Comparison of ENCODE assay signal across 19 cellular contexts in genomic region chr6:102458990-102459389, GRCh38.
A peak's percentile ranks its signal among the peaks of the same experiment; 100 is the strongest.
DNase-seq lines count a peak whose midpoint lies in the region; ATAC-seq and TF ChIP-seq lines count a peak whose summit lies in the region.
"Had no signal": no experiment of that assay in that cellular context is flagged by ENCODE, and none has a peak within 500 bp of the region (broad histone marks: within the 10 kb centered on the region; RNA-seq: fewer than 3 reads in every experiment).

No MANE protein-coding gene starts in this region.

- H3K4me3 Mint-ChIP-seq in endodermal cell = no peak overlapping the region
- H3K4me3 Mint-ChIP-seq: B cell; CD8-positive, alpha-beta memory T cell; GM23338; IgD-negative memory B cell had no signal

- H4K20me1 ChIP-seq in PC-9 (ENCODE audit: insufficient read depth) = no peaks in the 10 kb centered on the region
- H4K20me1 ChIP-seq: BLaER1 treated with 17β-estradiol and CSF1 and Interleukin-3, amounts not matched to agents 10 nM and 100 nM had no signal

- H3K9me3 Mint-ChIP-seq in endodermal cell = peaks cover 1% of the 10 kb centered on the region
- H3K9me3 Mint-ChIP-seq: GM23338 had no signal

- H3K27ac Mint-ChIP-seq in endodermal cell = no peak overlapping the region
- H3K27ac Mint-ChIP-seq: B cell; CD8-positive, alpha-beta memory T cell; GM23338; IgD-negative memory B cell had no signal

- H3K27me3 ChIP-seq in WERI-Rb-1 (ENCODE audit: insufficient read depth, low read depth, severe bottlenecking) (no peaks in the 10 kb centered on the region), endodermal cell (ENCODE audit: control insufficient read depth, insufficient read depth, low read length, poor library complexity, severe bottlenecking) (no peaks in the 10 kb centered on the region), PC-9 (ENCODE audit: insufficient read depth, low read depth) (no peaks in the 10 kb centered on the region)
- H3K27me3 ChIP-seq: BLaER1 treated with 17β-estradiol and CSF1 and Interleukin-3, amounts not matched to agents 10 nM and 100 nM had no signal

- intact Hi-C loops in PC-9 (cut with micrococcal nuclease; ENCODE audit: unreplicated experiment) = no loop called here

- no peak overlapping the region for H3K9ac ChIP-seq in endodermal cell (ENCODE audit: extremely low read depth, low read length, poor library complexity, severe bottlenecking)
- H3K9ac ChIP-seq: BLaER1 treated with 17β-estradiol and CSF1 and Interleukin-3, amounts not matched to agents 10 nM and 100 nM had no signal

- H2AFZ ChIP-seq in PC-9 = no peak overlapping the region
- H2AFZ ChIP-seq: GM23338 had no signal

- ATAC-seq in HG03460 (IDR thresholded peaks at IDR 0.05; ENCODE audit: unreplicated experiment) = no peak
- no peak for ATAC-seq in HG02678 (IDR thresholded peaks at IDR 0.05; ENCODE audit: unreplicated experiment)
- ATAC-seq: GM23338, HepG2 had no signal

- CTCF ChIA-PET in PC-9 (lab: Charles Lee) = no interaction called here

- H3K36me3 ChIP-seq in WERI-Rb-1 = no peaks in the 10 kb centered on the region
- H3K36me3 ChIP-seq in endodermal cell (ENCODE audit: control insufficient read depth, insufficient read depth, low read length) = no peaks in the 10 kb centered on the region
- H3K36me3 ChIP-seq in PC-9 (ENCODE audit: low read depth) = no peaks in the 10 kb centered on the region
- H3K36me3 ChIP-seq: BLaER1 treated with 17β-estradiol and CSF1 and Interleukin-3, amounts not matched to agents 10 nM and 100 nM had no signal

- 92% methylated on average over 2 to 4 of the region's 4 CpGs for WGBS in endodermal cell (ENCODE audit: insufficient coverage in 1 of 2, insufficient read length in 1 of 2), 2 experiments

- peak; percentile 1 for DNase-seq in NCI-H82 (lab: John Stamatoyannopoulos, UW)
- no peak for DNase-seq in NCI-H82 treated with DMSO at 0.1 percent for 48 hours (lab: John Stamatoyannopoulos, UW; ENCODE audit: unreplicated experiment)
- DNase-seq in WERI-Rb-1 = peak; percentile 40
- DNase-seq in endodermal cell = peak; percentile 42
- DNase-seq in PC-9 = no peak
- DNase-seq: CD8-positive, alpha-beta memory T cell; COR-L47; DMS 273 treated with DMSO at 0.1 percent for 48 hours; DMS53; DND-41; EL; HCEC 1CT had no signal

- peaks cover 59% of the 10 kb centered on the region for H3K27me3 Mint-ChIP-seq in endodermal cell (ENCODE audit: insufficient read depth)
- H3K27me3 Mint-ChIP-seq: B cell; CD8-positive, alpha-beta memory T cell; IgD-negative memory B cell had no signal

- no peaks in the 10 kb centered on the region for H3F3A ChIP-seq in PC-9 (ENCODE audit: insufficient read depth, low read depth)

- no peaks in the 10 kb centered on the region for H3K36me3 Mint-ChIP-seq in endodermal cell (ENCODE audit: low read depth)
- H3K36me3 Mint-ChIP-seq: CD8-positive, alpha-beta memory T cell; IgD-negative memory B cell had no signal

- no peak overlapping the region for H3K27ac ChIP-seq in WERI-Rb-1
- no peak overlapping the region for H3K27ac ChIP-seq in endodermal cell (ENCODE audit: low read depth, low read length)
- H3K27ac ChIP-seq in PC-9 = no peak overlapping the region
- H3K27ac ChIP-seq: BLaER1 treated with 17β-estradiol and CSF1 and Interleukin-3, amounts not matched to agents 10 nM and 100 nM had no signal

- H3K4me1 Mint-ChIP-seq in endodermal cell = no peaks in the 10 kb centered on the region
- H3K4me1 Mint-ChIP-seq: B cell; CD8-positive, alpha-beta memory T cell; GM23338; IgD-negative memory B cell had no signal

- H3K4me3 ChIP-seq in WERI-Rb-1 (ENCODE audit: low read depth, low read length) = no peak overlapping the region; the same call in 1 of the 2 replicates
- H3K4me3 ChIP-seq in endodermal cell (ENCODE audit: low read length) = no peak overlapping the region
- no peak overlapping the region for H3K4me3 ChIP-seq in PC-9
- H3K4me3 ChIP-seq: BLaER1 treated with 17β-estradiol and CSF1 and Interleukin-3, amounts not matched to agents 10 nM and 100 nM; GM23338 had no signal

- no peaks in the 10 kb centered on the region for H3K79me2 ChIP-seq in PC-9 (ENCODE audit: low read depth)

- H3K4me2 ChIP-seq in PC-9 = no peak overlapping the region
- H3K4me2 ChIP-seq: BLaER1 treated with 17β-estradiol and CSF1 and Interleukin-3, amounts not matched to agents 10 nM and 100 nM; GM23338 had no signal

- no TSS peak for BruUV-seq in PC-9 (replicated peaks; lab: Mats Ljungman, UMichigan)

- POLR2A ChIA-PET in PC-9 (lab: Charles Lee; ENCODE audit: unreplicated experiment) = no interaction called here

- H3K4me1 ChIP-seq in endodermal cell (ENCODE audit: control insufficient read depth, insufficient read depth, low read length) (no peaks in the 10 kb centered on the region), PC-9 (replicated peaks; ENCODE audit: insufficient read depth) (no peaks in the 10 kb centered on the region)

- H3K9me3 ChIP-seq in WERI-Rb-1 (ENCODE audit: severe bottlenecking) (no peaks in the 10 kb centered on the region), endodermal cell (ENCODE audit: control insufficient read depth, low read length) (no peaks in the 10 kb centered on the region), PC-9 (ENCODE audit: insufficient read depth, low read depth) (no peaks in the 10 kb centered on the region)
- H3K9me3 ChIP-seq: BLaER1 treated with 17β-estradiol and CSF1 and Interleukin-3, amounts not matched to agents 10 nM and 100 nM had no signal

- no peaks in the 10 kb centered on the region for H3K9me2 ChIP-seq in PC-9 (ENCODE audit: insufficient read depth)

- TF ChIP-seq CTCF in WERI-Rb-1 (IDR thresholded peaks at IDR 0.05; ENCODE audit: low read depth, low read length) (no peak), endodermal cell (conservative IDR thresholded peaks at IDR 0.05) (no peak), PC-9 (conservative IDR thresholded peaks at IDR 0.05) (no peak)

Comparison
In these comparisons a context has a peak if more than half of its experiments do, and no peak if none do; other contexts are left out.
1. DNase-seq: peak in NCI-H82 (single experiment), WERI-Rb-1 (single experiment) and endodermal cell (single experiment); none in NCI-H82 treated with DMSO at 0.1 percent for 48 hours (single experiment) and PC-9 (0 of 2).